Comparison of ENCODE assay signal across 8 cellular contexts in genomic region chr2:74715071-74715791, GRCh38.
A peak's percentile ranks its signal among the peaks of the same experiment; 100 is the strongest.
DNase-seq lines count a peak whose midpoint lies in the region; ATAC-seq, FAIRE-seq and TF ChIP-seq lines count a peak whose summit lies in the region.

No MANE protein-coding gene starts in this region.

- intact Hi-C loops in dorsolateral prefrontal cortex (cut with DNase I) (loop anchor here (1.0 to 2.0 kb wide), 2 partner anchors 161 to 162 kb away; no protein-coding TSS in a partner anchor), lower leg skin (cut with DNase I; ENCODE audit: low total_unique reads) (loop anchor here (5.0 kb wide), 1 partner anchor 162 kb away; no protein-coding TSS in a partner anchor)

- no peak for TF ChIP-seq POLR2A in lower leg skin (IDR thresholded peaks at IDR 0.05)

- peak; percentile 95 for FAIRE-seq in GM19239 (lab: Jason Lieb, UNC)

- ATAC-seq in HG03439 (IDR thresholded peaks at IDR 0.05; ENCODE audit: unreplicated experiment): peak; percentile 96

- H3K9me3 ChIP-seq in BE2C: no peaks in the 10 kb centered on the region

- peak overlapping the region in 4 of 59 donors; percentile 28 to 67 (median 41) for H3K27ac ChIP-seq in dorsolateral prefrontal cortex

- TF ChIP-seq CTCF in BE2C (IDR thresholded peaks at IDR 0.05; ENCODE audit: low read depth, low read length) (peak; percentile 75), dorsolateral prefrontal cortex (IDR thresholded peaks at IDR 0.05 in 54 of 56, conservative IDR thresholded peaks at IDR 0.05 in 2 of 56; ENCODE audit: low read depth in 1 of 56, partially characterized antibody in 56 of 56) (peak; percentile 56 to 98 (median 93)), lower leg skin (IDR thresholded peaks at IDR 0.05) (peak in 1 of 3 donors; percentile 9)

- 1 to 2% methylated on average over 29 to 42 of the region's 56 CpGs for WGBS in lower leg skin, 2 donors

- peak; percentile 70 for DNase-seq in BE2C
- peak; percentile 81 for DNase-seq in GM19239 (ENCODE audit: insufficient read length, low spot score)
- DNase-seq in NCI-H524 treated with DMSO at 0.1 percent for 48 hours (lab: John Stamatoyannopoulos, UW): peak; percentile 45
- DNase-seq in activated CD4-positive, alpha-beta T cell treated with anti-CD3 and anti-CD28 coated beads, Interleukin-2, amount 50 U/mL, for 1 hour: peak; percentile 79
- DNase-seq in dorsolateral prefrontal cortex: peak; percentile 58 to 82 (median 74)
- DNase-seq in lower leg skin (ENCODE audit: low spot score in 2 of 2): peak; percentile 75 to 95
- peak; percentile 84 for DNase-seq in stimulated activated CD4-positive, alpha-beta T cell treated with anti-CD3 and anti-CD28 coated beads, Interleukin-4, amount 100 ng/mL, for 24 hours

- H3K4me3 ChIP-seq in BE2C (ENCODE audit: low read depth, low read length) (peak overlapping the region; percentile 59), dorsolateral prefrontal cortex (peak overlapping the region; percentile 46 to 92 (median 66)), lower leg skin (ENCODE audit: low read depth, poor library complexity, severe bottlenecking) (peak overlapping the region; percentile 29)

- no peaks in the 10 kb centered on the region for H3K4me1 ChIP-seq in BE2C

- no peaks in the 10 kb centered on the region for H3K27me3 ChIP-seq in BE2C
- peaks cover 0 to 17% (median 0%) of the 10 kb centered on the region in 45 donors for H3K27me3 ChIP-seq in dorsolateral prefrontal cortex

- no peaks in the 10 kb centered on the region for H3K36me3 ChIP-seq in BE2C
